Comparison of ENCODE assay signal across 12 cellular contexts in genomic region chr1:119662034-119662437, GRCh38. TPM values are rescaled to one million over a fixed set of nuclear protein-coding genes. Genes with fewer than 3 reads are reported as not detected.
DNase-seq lines count a peak whose midpoint lies in the region; ATAC-seq, FAIRE-seq and TF ChIP-seq lines count a peak whose summit lies in the region.
"Had no signal": no experiment of that assay in that cellular context is flagged by ENCODE, and none has a peak within 500 bp of the region (broad histone marks: within the 10 kb centered on the region; RNA-seq: fewer than 3 reads in every experiment).

No MANE protein-coding gene starts in this region.

- FAIRE-seq in GM12891 (lab: Jason Lieb, UNC) = peak; percentile 93
- FAIRE-seq: keratinocyte had no signal

- no peak for TF ChIP-seq POLR2A in GM12891 (IDR thresholded peaks at IDR 0.05; ENCODE audit: low read depth, low read length)

- ATAC-seq in GM19455 (IDR thresholded peaks at IDR 0.05; ENCODE audit: unreplicated experiment) (peak; percentile 80), HG02852 (IDR thresholded peaks at IDR 0.05; ENCODE audit: unreplicated experiment) (peak; percentile 81), HG03571 (IDR thresholded peaks at IDR 0.05; ENCODE audit: unreplicated experiment) (peak; percentile 66)
- ATAC-seq: Panc1 had no signal

- DNase-seq in GM12891 (ENCODE audit: insufficient read length, low spot score) = no peak
- DNase-seq in AG20443 (ENCODE audit: low spot score) = no peak
- no peak for DNase-seq in NCI-H82 (lab: John Stamatoyannopoulos, UW)
- no peak for DNase-seq in dermis blood vessel endothelial cell
- no peak for DNase-seq in NCI-H510A (lab: John Stamatoyannopoulos, UW)
- DNase-seq: activated T-cell treated with anti-CD3 and anti-CD28 coated beads for 4 hours, caudate nucleus had no signal

TF ChIP-seq in GM12891, 5 proteins besides CTCF, POLR2A, EP300 and RAD21:
- TF ChIP-seq SPI1 (IDR thresholded peaks at IDR 0.05; ENCODE audit: low read depth, low read length) (peak; percentile 99), POLR2AphosphoS5 (IDR thresholded peaks at IDR 0.05; ENCODE audit: low read depth, low read length) (no peak)

RNA-seq across cellular contexts. Expression of gene ZNF697, which starts 14.0 kb away (rescaled TPM):
- 0.33 TPM for polyA plus RNA-seq in GM12891 (2012; ENCODE audit: low read depth, missing spikeins)
- total RNA-seq in dermis blood vessel endothelial cell = 21.1 and 23.1 TPM in 2 replicates

RNA-seq across cellular contexts. Expression of gene PHGDH, which starts 49.7 kb away (rescaled TPM):
- polyA plus RNA-seq in GM12891 (2012; ENCODE audit: low read depth, missing spikeins) = 10.6 TPM
- total RNA-seq in dermis blood vessel endothelial cell = 1.4 and 6.8 TPM in 2 replicates
